In genomic region chr2:46494596-46494995, GRCh38 we compare ENCODE assay signal across 17 cellular contexts. TPM values are rescaled to one million over a fixed set of nuclear protein-coding genes. Genes with fewer than 3 reads are reported as not detected.
A peak's percentile ranks its signal among the peaks of the same experiment; 100 is the strongest.
DNase-seq lines count a peak whose midpoint lies in the region; ATAC-seq and FAIRE-seq lines count a peak whose summit lies in the region.
"Had no signal": no experiment of that assay in that cellular context is flagged by ENCODE, and none has a peak within 500 bp of the region (broad histone marks: within the 10 kb centered on the region; RNA-seq: fewer than 3 reads in every experiment).

No MANE protein-coding gene starts in this region.

- peak overlapping the region; percentile 43 for H3K27ac Mint-ChIP-seq in stimulated activated effector memory CD8-positive, alpha-beta T cell treated with anti-CD3 and anti-CD28 coated beads, Interleukin-12 subunit alpha, Interleukin-12 subunit beta, amount 100 ng/mL, for 72 hours
- H3K27ac Mint-ChIP-seq in activated naive CD4-positive, alpha-beta T cell treated with anti-CD3 and anti-CD28 coated beads, Interleukin-2, amount 50 U/mL, for 72 hours = no peak overlapping the region
- H3K27ac Mint-ChIP-seq: CD4-positive, alpha-beta memory T cell; GM23338 had no signal

- FAIRE-seq in GM19239 (lab: Jason Lieb, UNC) (peak; percentile 86), HTR-8/SVneo (lab: Jason Lieb, UNC) (peak; percentile 9)
- FAIRE-seq: A549, GM12878, GM18507 had no signal

- H3K4me3 Mint-ChIP-seq in stimulated activated effector memory CD8-positive, alpha-beta T cell treated with anti-CD3 and anti-CD28 coated beads, Interleukin-12 subunit alpha, Interleukin-12 subunit beta, amount 100 ng/mL, for 72 hours = no peak overlapping the region
- H3K4me3 Mint-ChIP-seq: CD4-positive, alpha-beta memory T cell; GM23338 had no signal

- H3K9me3 Mint-ChIP-seq in stimulated activated effector memory CD8-positive, alpha-beta T cell treated with anti-CD3 and anti-CD28 coated beads, Interleukin-12 subunit alpha, Interleukin-12 subunit beta, amount 100 ng/mL, for 72 hours = no peaks in the 10 kb centered on the region
- no peaks in the 10 kb centered on the region for H3K9me3 Mint-ChIP-seq in activated naive CD4-positive, alpha-beta T cell treated with anti-CD3 and anti-CD28 coated beads, Interleukin-2, amount 50 U/mL, for 72 hours
- H3K9me3 Mint-ChIP-seq: CD4-positive, alpha-beta memory T cell; GM23338 had no signal

- no peak for DNase-seq in GM19239 (ENCODE audit: insufficient read length, low spot score)
- DNase-seq in HTR-8/SVneo (ENCODE audit: insufficient read length, low spot score) = no peak
- no peak for DNase-seq in caudate nucleus (lab: John Stamatoyannopoulos, UW)
- no peak for DNase-seq in stimulated activated effector memory CD8-positive, alpha-beta T cell treated with anti-CD3 and anti-CD28 coated beads, Interleukin-12 subunit alpha, Interleukin-12 subunit beta, amount 100 ng/mL, for 72 hours (ENCODE audit: low spot score in 2 of 2)
- no peak for DNase-seq in HCEC 1CT
- DNase-seq in activated naive CD4-positive, alpha-beta T cell treated with anti-CD3 and anti-CD28 coated beads, Interleukin-2, amount 50 U/mL, for 72 hours (ENCODE audit: low spot score in 2 of 2) = no peak
- DNase-seq in substantia nigra (lab: John Stamatoyannopoulos, UW) = no peak
- DNase-seq: BE2C; CD4-positive, alpha-beta memory T cell; DMS79 had no signal

- H3K4me1 Mint-ChIP-seq in stimulated activated effector memory CD8-positive, alpha-beta T cell treated with anti-CD3 and anti-CD28 coated beads, Interleukin-12 subunit alpha, Interleukin-12 subunit beta, amount 100 ng/mL, for 72 hours = peaks cover 13% of the 10 kb centered on the region

- H3K36me3 Mint-ChIP-seq in stimulated activated effector memory CD8-positive, alpha-beta T cell treated with anti-CD3 and anti-CD28 coated beads, Interleukin-12 subunit alpha, Interleukin-12 subunit beta, amount 100 ng/mL, for 72 hours = no peaks in the 10 kb centered on the region
- no peaks in the 10 kb centered on the region for H3K36me3 Mint-ChIP-seq in activated naive CD4-positive, alpha-beta T cell treated with anti-CD3 and anti-CD28 coated beads, Interleukin-2, amount 50 U/mL, for 72 hours
- H3K36me3 Mint-ChIP-seq: CD4-positive, alpha-beta memory T cell had no signal

- ATAC-seq in stimulated activated effector memory CD8-positive, alpha-beta T cell treated with anti-CD3 and anti-CD28 coated beads, Interleukin-12 subunit alpha, Interleukin-12 subunit beta, amount 100 ng/mL, for 72 hours = no peak
- ATAC-seq in activated naive CD4-positive, alpha-beta T cell treated with anti-CD3 and anti-CD28 coated beads, Interleukin-2, amount 50 U/mL, for 72 hours = no peak

- H3K27ac ChIP-seq in caudate nucleus (ENCODE audit: low read depth, low read length) = peak overlapping the region; percentile 80
- no peak overlapping the region for H3K27ac ChIP-seq in substantia nigra (ENCODE audit: low read depth, low read length, poor library complexity, severe bottlenecking)
- H3K27ac ChIP-seq: C4-2B had no signal

RNA-seq across cellular contexts. Expression of gene TMEM247, which starts 15.2 kb away (rescaled TPM):
- total RNA-seq in activated naive CD4-positive, alpha-beta T cell treated with anti-CD3 and anti-CD28 coated beads, Interleukin-2, amount 50 U/mL, for 72 hours = not detected
- total RNA-seq: CD4-positive, alpha-beta memory T cell; G401; GM12878; GM23338; H7 had no signal

RNA-seq across cellular contexts. Expression of gene RHOQ, which starts 47.7 kb away (rescaled TPM):
- 1 to 10 TPM; 4.2 to 6.6 TPM for total RNA-seq in activated naive CD4-positive, alpha-beta T cell treated with anti-CD3 and anti-CD28 coated beads, Interleukin-2, amount 50 U/mL, for 72 hours

RNA-seq across cellular contexts. Expression of gene ATP6V1E2, which starts 47.8 kb away (rescaled TPM):
- 1 to 10 TPM; 2.8 to 6.4 TPM for total RNA-seq in activated naive CD4-positive, alpha-beta T cell treated with anti-CD3 and anti-CD28 coated beads, Interleukin-2, amount 50 U/mL, for 72 hours
